20 cellular contexts compared by ENCODE assay signal in the genomic region with DNA sequence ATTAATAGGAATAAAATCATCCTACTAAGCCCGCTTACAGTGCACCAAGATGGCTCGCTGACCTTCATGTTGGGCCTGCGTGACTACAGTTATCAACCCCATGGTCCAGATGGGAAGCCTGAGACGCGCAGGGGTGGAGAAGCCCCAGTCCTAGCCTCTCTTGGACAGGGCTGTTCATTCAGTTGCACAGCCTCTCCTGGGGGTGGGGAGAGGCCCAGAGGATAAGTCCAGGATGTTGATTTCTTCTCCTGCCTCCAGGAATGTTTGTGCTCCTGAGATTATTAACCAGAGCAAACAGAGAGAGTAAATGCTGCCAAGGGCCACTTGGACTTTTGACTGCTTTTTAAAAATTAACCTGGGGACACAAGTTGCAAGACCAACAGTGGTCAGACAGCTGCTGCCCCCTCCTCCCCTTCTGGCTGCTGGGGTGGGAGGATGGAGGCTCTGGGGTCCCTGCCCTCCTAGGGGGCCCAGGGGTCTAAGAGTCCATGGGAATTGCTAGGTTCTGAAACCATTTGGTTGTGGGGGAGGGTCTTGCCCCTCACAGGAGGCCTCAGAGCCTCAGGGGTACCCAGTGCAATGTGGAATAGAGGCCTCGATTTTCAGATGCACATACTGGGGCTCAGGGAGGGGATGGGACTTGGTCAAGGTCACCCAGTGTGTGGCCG. TPM values are rescaled to one million over a fixed set of nuclear protein-coding genes. Genes with fewer than 3 reads are reported as not detected.
DNase-seq lines count a peak whose midpoint lies in the region; ATAC-seq and TF ChIP-seq lines count a peak whose summit lies in the region.
"Had no signal": no experiment of that assay in that cellular context is flagged by ENCODE, and none has a peak within 500 bp of the region (broad histone marks: within the 10 kb centered on the region; RNA-seq: fewer than 3 reads in every experiment).

No MANE protein-coding gene starts in this region.

- no peak overlapping the region for H3K18ac ChIP-seq in mesenchymal stem cell (ENCODE audit: low read depth in 1 of 2, low read length in 2 of 2)

- no peak overlapping the region for H4K91ac ChIP-seq in mesenchymal stem cell (ENCODE audit: low read length)

- H3K27ac ChIP-seq in mesenchymal stem cell (ENCODE audit: low read length, poor library complexity, severe bottlenecking), result peak overlapping the region; percentile 89
- H3K27ac ChIP-seq in transverse colon, result peak overlapping the region; percentile 60 to 78 (median 77)
- H3K27ac ChIP-seq: cardiac muscle cell, gastroesophageal sphincter had no signal

- H2BK15ac ChIP-seq in mesenchymal stem cell (ENCODE audit: low read depth, poor library complexity, severe bottlenecking), result no peak overlapping the region

- H3K79me1 ChIP-seq in mesenchymal stem cell (replicated peaks; ENCODE audit: low read length, poor library complexity, severe bottlenecking), result no peaks in the 10 kb centered on the region

- H2AFZ ChIP-seq in mesenchymal stem cell (ENCODE audit: low read depth, low read length), result no peak overlapping the region

- TF ChIP-seq EP300 in transverse colon (IDR thresholded peaks at IDR 0.05; ENCODE audit: low read depth), result no peak

- no peak overlapping the region for H3K9ac ChIP-seq in mesenchymal stem cell (ENCODE audit: low read length)

- TF ChIP-seq CTCF in transverse colon (IDR thresholded peaks at IDR 0.05), result no peak

- DNase-seq in HK-2 (ENCODE audit: unreplicated experiment) (peak; percentile 49), ecto neural progenitor cell (ENCODE audit: low spot score) (peak; percentile 25), mesenchymal stem cell (no peak), transverse colon (peak; percentile 61), NCI-H1092 (lab: John Stamatoyannopoulos, UW) (no peak), NCI-H146 (lab: John Stamatoyannopoulos, UW) (no peak)
- DNase-seq: activated CD4-positive, alpha-beta T cell treated with anti-CD3 and anti-CD28 coated beads for 4 hours; activated T-cell treated with anti-CD3 and anti-CD28 coated beads for 4 hours; GOT3; NCI-H187 treated with DMSO at 0.1 percent for 48 hours; NCI-H446 treated with DMSO at 0.1 percent for 48 hours; SIG-M5; substantia nigra had no signal

- no peak overlapping the region for H3K23ac ChIP-seq in mesenchymal stem cell (ENCODE audit: low read length in 2 of 2)

- peaks cover 7 to 50% of the 10 kb centered on the region in 2 experiments for H3K27me3 ChIP-seq in mesenchymal stem cell (ENCODE audit: control insufficient read depth in 1 of 2, insufficient read depth in 1 of 2, low read length in 2 of 2)
- H3K27me3 ChIP-seq in transverse colon, result peaks cover 3% of the 10 kb centered on the region

- no peak overlapping the region for H3K4ac ChIP-seq in mesenchymal stem cell (ENCODE audit: low read depth in 1 of 2, low read length in 2 of 2)

- WGBS in mesenchymal stem cell, result 91% methylated on average over 7 of the region's 7 CpGs
- WGBS in transverse colon (ENCODE audit: low coverage in 1 of 2), 2 donors, result 49% methylated on average over 7 of the region's 7 CpGs; no CpG with 5 or more reads in 1 of the 2 donors

- in situ Hi-C loops in transverse colon (cut with MboI; ENCODE audit: low pct_ligation_motif_present in 1 of 4, low pct_unique_long_range_greater_than_20kb in 1 of 4, low sequenced_read_pairs in 3 of 4), result loop anchor here in 3 of 4 donors (10.0 to 25.0 kb wide), 3 partner anchors 204 to 214 kb away; no protein-coding TSS in a partner anchor

- TF ChIP-seq POLR2A in transverse colon (IDR thresholded peaks at IDR 0.05) (no peak), GM18505 (IDR thresholded peaks at IDR 0.05; ENCODE audit: borderline replicate concordance, extremely low read depth, insufficient read depth, insufficient read length) (no peak)

- H3K36me3 ChIP-seq in mesenchymal stem cell (ENCODE audit: control insufficient read depth in 1 of 2, insufficient read depth in 2 of 2, low read depth in 1 of 2, low read length in 2 of 2) (no peaks in the 10 kb centered on the region), transverse colon (no peaks in the 10 kb centered on the region)
- H3K36me3 ChIP-seq: cardiac muscle cell, gastroesophageal sphincter had no signal

- H2BK12ac ChIP-seq in mesenchymal stem cell (ENCODE audit: low read length in 2 of 2), result no peak overlapping the region

- H4K8ac ChIP-seq in mesenchymal stem cell (ENCODE audit: low read length), result no peak overlapping the region

- peak overlapping the region; percentile 85 for H2BK5ac ChIP-seq in mesenchymal stem cell (ENCODE audit: low read depth, low read length, poor library complexity, severe bottlenecking)

- H3K4me3 ChIP-seq in mesenchymal stem cell (ENCODE audit: insufficient read depth in 1 of 2, low read depth in 1 of 2, low read length in 2 of 2), result no peak overlapping the region
- H3K4me3 ChIP-seq in transverse colon, result no peak overlapping the region
- H3K4me3 ChIP-seq: cardiac muscle cell, gastroesophageal sphincter had no signal

- no peak overlapping the region for H2BK120ac ChIP-seq in mesenchymal stem cell (ENCODE audit: low read depth, low read length)

- peak overlapping the region; percentile 95 for H2AK5ac ChIP-seq in mesenchymal stem cell (ENCODE audit: low read length, severe bottlenecking)

- H3K4me1 ChIP-seq in mesenchymal stem cell (ENCODE audit: control insufficient read depth, insufficient read depth, low read depth, low read length), result peaks cover 35% of the 10 kb centered on the region
- H3K4me1 ChIP-seq in transverse colon, result peaks cover 5 to 32% (median 24%) of the 10 kb centered on the region in 4 donors

- intact Hi-C loops in transverse colon (cut with DNase I; ENCODE audit: low total_unique reads), result no loop called here

- H3K4me2 ChIP-seq in mesenchymal stem cell (ENCODE audit: low read length, poor library complexity, severe bottlenecking), result peak overlapping the region; percentile 56

- H3K9me3 ChIP-seq in mesenchymal stem cell (ENCODE audit: control insufficient read depth, low read length), result no peaks in the 10 kb centered on the region
- no peaks in the 10 kb centered on the region for H3K9me3 ChIP-seq in transverse colon
- H3K9me3 ChIP-seq: gastroesophageal sphincter had no signal

- no peak overlapping the region for H3K14ac ChIP-seq in mesenchymal stem cell (ENCODE audit: low read length in 2 of 2)

- ATAC-seq in GM18505 (IDR thresholded peaks at IDR 0.05; ENCODE audit: unreplicated experiment), result no peak
- ATAC-seq: activated naive CD4-positive, alpha-beta T cell treated with anti-CD3 and anti-CD28 coated beads, Interleukin-2, amount 50 U/mL, for 72 hours; gastroesophageal sphincter had no signal

RNA-seq across cellular contexts. Expression of a gene that starts 2.8 kb away (rescaled TPM):
- 0.03 TPM for polyA plus RNA-seq in mesenchymal stem cell (2013, experiment 1 of 2)
- 0.03 TPM for polyA plus RNA-seq in mesenchymal stem cell (2013, experiment 2 of 2)
- under 1 TPM in 1 of 4 donors, not detected in 3; 0.96 TPM for total RNA-seq in transverse colon
- total RNA-seq: activated naive CD4-positive, alpha-beta T cell treated with anti-CD3 and anti-CD28 coated beads, Interleukin-2, amount 50 U/mL, for 72 hours; cardiac muscle cell; endothelial cell of umbilical vein; gastroesophageal sphincter; MCF 10A; pulmonary artery endothelial cell had no signal
- polyA plus RNA-seq: endothelial cell of umbilical vein had no signal

RNA-seq across cellular contexts. Expression of a gene that starts 18.2 kb away (rescaled TPM):
- polyA plus RNA-seq in mesenchymal stem cell (2013, experiment 1 of 2), result 0.10 TPM
- polyA plus RNA-seq in mesenchymal stem cell (2013, experiment 2 of 2), result not detected
- 10 to 100 TPM; 10.6 to 37.2 (median 20.0) TPM for total RNA-seq in transverse colon
- total RNA-seq: activated naive CD4-positive, alpha-beta T cell treated with anti-CD3 and anti-CD28 coated beads, Interleukin-2, amount 50 U/mL, for 72 hours; gastroesophageal sphincter; MCF 10A had no signal

Comparison
In these comparisons a context has a peak if more than half of its experiments do, and no peak if none do; other contexts are left out.
1. DNase-seq: peak in HK-2 (single experiment), ecto neural progenitor cell (single experiment) and transverse colon (single experiment); none in mesenchymal stem cell (single experiment), NCI-H1092 (single experiment) and NCI-H146 (single experiment).